ENCODE assay signal across 15 cellular contexts in the genomic region with DNA sequence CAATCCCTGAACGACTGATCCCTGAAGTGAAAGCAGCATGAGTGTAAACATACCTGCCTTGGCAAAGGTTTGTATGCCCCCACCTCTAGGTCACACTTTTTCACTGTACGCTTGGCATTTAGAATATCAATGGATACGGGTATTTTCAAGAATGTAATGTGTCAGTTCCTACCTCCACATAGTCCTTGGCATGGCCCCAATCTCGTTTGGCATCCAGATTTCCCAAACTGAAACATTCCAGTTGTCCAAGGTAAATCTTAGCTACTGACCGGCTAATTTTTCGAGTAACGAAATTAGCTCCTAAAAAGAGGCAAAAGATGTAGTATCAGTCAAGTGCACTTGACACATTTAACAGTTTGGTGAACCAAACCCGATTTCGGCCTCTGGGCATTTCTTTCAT.
DNase-seq lines count a peak whose midpoint lies in the region; FAIRE-seq and TF ChIP-seq lines count a peak whose summit lies in the region.
"Had no signal": no experiment of that assay in that cellular context is flagged by ENCODE, and none has a peak within 500 bp of the region (broad histone marks: within the 10 kb centered on the region; RNA-seq: fewer than 3 reads in every experiment).

No MANE protein-coding gene starts in this region.

- no peak overlapping the region for H2AFZ ChIP-seq in astrocyte (ENCODE audit: low read depth, low read length)
- H2AFZ ChIP-seq: GM23248 had no signal

- H3K9me3 Mint-ChIP-seq in HFFc6 (peaks cover 4% of the 10 kb centered on the region; the same call in 1 of the 2 replicates), astrocyte (ENCODE audit: unreplicated experiment) (peaks cover 4% of the 10 kb centered on the region), type B pancreatic cell (peaks cover 6% of the 10 kb centered on the region)

- H3K27me3 ChIP-seq in astrocyte (ENCODE audit: insufficient read depth, low read length): no peaks in the 10 kb centered on the region
- H3K27me3 ChIP-seq in esophagus muscularis mucosa: no peaks in the 10 kb centered on the region
- H3K27me3 ChIP-seq in thyroid gland: no peaks in the 10 kb centered on the region
- H3K27me3 ChIP-seq: BLaER1 treated with 17β-estradiol and CSF1 and Interleukin-3, amounts not matched to agents 10 nM and 100 nM had no signal

- H3K27me3 Mint-ChIP-seq in HFFc6 (ENCODE audit: insufficient read depth): no peaks in the 10 kb centered on the region
- no peaks in the 10 kb centered on the region for H3K27me3 Mint-ChIP-seq in astrocyte (ENCODE audit: low read depth, unreplicated experiment)
- H3K27me3 Mint-ChIP-seq in type B pancreatic cell: no peaks in the 10 kb centered on the region
- H3K27me3 Mint-ChIP-seq: CD4-positive, CD25-positive, alpha-beta regulatory T cell had no signal

- H3K79me2 ChIP-seq in astrocyte (ENCODE audit: insufficient read depth, low read length): no peaks in the 10 kb centered on the region

- H3K4me1 Mint-ChIP-seq in HFFc6 (ENCODE audit: low read depth) (peaks cover 21% of the 10 kb centered on the region), astrocyte (ENCODE audit: low read depth, unreplicated experiment) (no peaks in the 10 kb centered on the region), type B pancreatic cell (ENCODE audit: unreplicated experiment) (no peaks in the 10 kb centered on the region)
- H3K4me1 Mint-ChIP-seq: CD4-positive, CD25-positive, alpha-beta regulatory T cell had no signal

- H3K4me3 ChIP-seq in astrocyte (ENCODE audit: insufficient read depth, low read depth, low read length) (no peak overlapping the region), esophagus muscularis mucosa (no peak overlapping the region), thyroid gland (replicated peaks in 1 of 3) (no peak overlapping the region)
- H3K4me3 ChIP-seq: BLaER1 treated with 17β-estradiol and CSF1 and Interleukin-3, amounts not matched to agents 10 nM and 100 nM; GM23248 had no signal

- no peak overlapping the region for H3K9ac ChIP-seq in astrocyte (ENCODE audit: low read length)
- H3K9ac ChIP-seq: BLaER1 treated with 17β-estradiol and CSF1 and Interleukin-3, amounts not matched to agents 10 nM and 100 nM; GM23248 had no signal

- TF ChIP-seq POLR2A in esophagus muscularis mucosa (IDR thresholded peaks at IDR 0.05; ENCODE audit: low read depth) (no peak), thyroid gland (IDR thresholded peaks at IDR 0.05) (no peak)

- H3K36me3 ChIP-seq in astrocyte (ENCODE audit: insufficient read depth, low read length): no peaks in the 10 kb centered on the region
- no peaks in the 10 kb centered on the region for H3K36me3 ChIP-seq in esophagus muscularis mucosa
- no peaks in the 10 kb centered on the region for H3K36me3 ChIP-seq in thyroid gland

- intact Hi-C loops in esophagus muscularis mucosa (cut with DNase I) (no loop called here), thyroid gland (cut with DNase I) (no loop called here)

- H3K27ac ChIP-seq in astrocyte (ENCODE audit: low read depth, low read length): no peak overlapping the region
- no peak overlapping the region for H3K27ac ChIP-seq in esophagus muscularis mucosa (replicated peaks in 1 of 4)
- H3K27ac ChIP-seq in thyroid gland: peak overlapping the region; percentile 25 to 62 (median 39)
- H3K27ac ChIP-seq: BLaER1 treated with 17β-estradiol and CSF1 and Interleukin-3, amounts not matched to agents 10 nM and 100 nM; GM23248; HL-60 had no signal

- H3K36me3 Mint-ChIP-seq in HFFc6 (ENCODE audit: low read depth) (peaks cover 20% of the 10 kb centered on the region), astrocyte (ENCODE audit: low read depth, unreplicated experiment) (peaks cover under 1% of the 10 kb centered on the region), type B pancreatic cell (peaks cover 6% of the 10 kb centered on the region)

- H3K27ac Mint-ChIP-seq in HFFc6: peak overlapping the region; percentile 5; the same call in 1 of the 2 replicates
- no peak overlapping the region for H3K27ac Mint-ChIP-seq in astrocyte (ENCODE audit: unreplicated experiment)
- no peak overlapping the region for H3K27ac Mint-ChIP-seq in type B pancreatic cell
- H3K27ac Mint-ChIP-seq: CD4-positive, CD25-positive, alpha-beta regulatory T cell had no signal

- H3K4me2 ChIP-seq in astrocyte (ENCODE audit: low read length): peak overlapping the region; percentile 22
- H3K4me2 ChIP-seq: BLaER1 treated with 17β-estradiol and CSF1 and Interleukin-3, amounts not matched to agents 10 nM and 100 nM had no signal

- H3K9me3 ChIP-seq in astrocyte (ENCODE audit: insufficient read depth, low read depth, low read length): no peaks in the 10 kb centered on the region
- no peaks in the 10 kb centered on the region for H3K9me3 ChIP-seq in esophagus muscularis mucosa
- H3K9me3 ChIP-seq in thyroid gland: no peaks in the 10 kb centered on the region

- no peaks in the 10 kb centered on the region for H3K4me1 ChIP-seq in astrocyte (ENCODE audit: insufficient read depth, low read length)
- no peaks in the 10 kb centered on the region for H3K4me1 ChIP-seq in esophagus muscularis mucosa
- peaks cover 11 to 12% of the 10 kb centered on the region in 2 donors for H3K4me1 ChIP-seq in thyroid gland
- H3K4me1 ChIP-seq: BLaER1 treated with 17β-estradiol and CSF1 and Interleukin-3, amounts not matched to agents 10 nM and 100 nM had no signal

- H3K4me3 Mint-ChIP-seq in HFFc6 (no peak overlapping the region; the same call in 1 of the 2 replicates), astrocyte (ENCODE audit: unreplicated experiment) (no peak overlapping the region), type B pancreatic cell (no peak overlapping the region)
- H3K4me3 Mint-ChIP-seq: CD4-positive, CD25-positive, alpha-beta regulatory T cell had no signal

- 83% methylated on average over 9 of the region's 9 CpGs for WGBS in esophagus muscularis mucosa
- 24 to 45% methylated on average over 9 of the region's 9 CpGs for WGBS in thyroid gland, 2 donors

- DNase-seq in HFFc6 (no peak), astrocyte (ENCODE audit: low read depth) (no peak), esophagus muscularis mucosa (ENCODE audit: extremely low spot score) (peak; percentile 26), thyroid gland (peak; percentile 61 to 69), type B pancreatic cell (ENCODE audit: extremely low spot score, unreplicated experiment) (no peak), amygdala (lab: John Stamatoyannopoulos, UW) (no peak), SHP77 (lab: John Stamatoyannopoulos, UW) (no peak)
- DNase-seq: ACHN; CD4-positive, CD25-positive, alpha-beta regulatory T cell; DMS53; GF-D8 had no signal

- no peaks in the 10 kb centered on the region for H4K20me1 ChIP-seq in astrocyte (ENCODE audit: insufficient read depth, low read length)
- H4K20me1 ChIP-seq: BLaER1 treated with 17β-estradiol and CSF1 and Interleukin-3, amounts not matched to agents 10 nM and 100 nM had no signal

- TF ChIP-seq CTCF in HFFc6 (IDR thresholded peaks at IDR 0.05) (no peak), astrocyte (IDR thresholded peaks at IDR 0.05; ENCODE audit: insufficient read depth, low read depth, low read length) (no peak), esophagus muscularis mucosa (IDR thresholded peaks at IDR 0.05) (no peak), thyroid gland (IDR thresholded peaks at IDR 0.05) (no peak), type B pancreatic cell (conservative IDR thresholded peaks at IDR 0.05) (no peak)

- no peak for TF ChIP-seq EP300 in esophagus muscularis mucosa (IDR thresholded peaks at IDR 0.05)

- no peak for FAIRE-seq in astrocyte (lab: Jason Lieb, UNC)
- FAIRE-seq: H54 had no signal

Comparison
In these comparisons a context has a peak if more than half of its experiments do, and no peak if none do; other contexts are left out.
1. DNase-seq: peak in esophagus muscularis mucosa (single experiment) and thyroid gland (2 of 2); none in HFFc6 (single experiment), astrocyte (single experiment), type B pancreatic cell (single experiment), amygdala (0 of 56) and SHP77 (0 of 2).
2. H3K27ac ChIP-seq: peak in thyroid gland (3 of 3); none in astrocyte (single experiment) and esophagus muscularis mucosa (0 of 4).